ENCODE assay signal across 8 cellular contexts in genomic region chr15:56733131-56734012, GRCh38. TPM values are rescaled to one million over a fixed set of nuclear protein-coding genes. Genes with fewer than 3 reads are reported as not detected.
DNase-seq lines count a peak whose midpoint lies in the region; ATAC-seq and TF ChIP-seq lines count a peak whose summit lies in the region.

TSS of gene ZNF280D (minus strand) at chr15:56733509. CDS start at chr15:56707109, 26,400 bp downstream.

- peak within 1 kb of the TSS; percentile 79 for H2AFZ ChIP-seq in OCI-LY3 (ENCODE audit: low read depth, low read length)

- H4K20me1 ChIP-seq in OCI-LY3 (ENCODE audit: insufficient read depth, low read length) = no peaks in the 10 kb centered on the region

- DNase-seq in COLO668 (lab: John Stamatoyannopoulos, UW; ENCODE audit: unreplicated experiment) = peak; percentile 88
- DNase-seq in HUDEP-2 (lab: John Stamatoyannopoulos, UW; ENCODE audit: unreplicated experiment in 76 of 76) = peak; percentile 11 to 87 (median 74)
- DNase-seq in activated T-cell treated with anti-CD3 and anti-CD28 coated beads for 1 hour (ENCODE audit: low read depth) = peak; percentile 60
- DNase-seq in epidermal melanocyte (ENCODE audit: insufficient read length, low spot score) = peak; percentile 44
- DNase-seq in mucosa of gallbladder (ENCODE audit: low spot score) = peak; percentile 91
- DNase-seq in stimulated activated CD8-positive, alpha-beta memory T cell treated with anti-CD3 and anti-CD28 coated beads, Interleukin-4, amount 100 ng/mL, for 4 hours (ENCODE audit: low read depth in 2 of 2, low spot score in 1 of 2) = peak; percentile 42 to 57

- peak; percentile 58 for ATAC-seq in GM21367 (IDR thresholded peaks at IDR 0.05; ENCODE audit: unreplicated experiment)

- no peaks in the 10 kb centered on the region for H3K9me3 ChIP-seq in OCI-LY3 (ENCODE audit: insufficient read depth, low read length)

- H3K27ac ChIP-seq in OCI-LY3 (ENCODE audit: low read length) = peak within 1 kb of the TSS; percentile 45

- H3K27me3 ChIP-seq in OCI-LY3 (ENCODE audit: low read depth, low read length) = no peaks in the 10 kb centered on the region

- peak within 1 kb of the TSS; percentile 88 for H3K9ac ChIP-seq in OCI-LY3 (ENCODE audit: low read length)

- peaks cover 13% of the 10 kb centered on the region for H3K4me1 ChIP-seq in OCI-LY3 (ENCODE audit: low read length)

- peaks cover 32% of the 10 kb centered on the region for H3K79me2 ChIP-seq in OCI-LY3 (ENCODE audit: low read length)

- H3K4me3 ChIP-seq in OCI-LY3 (ENCODE audit: low read length) = peak within 1 kb of the TSS; percentile 78

- TF ChIP-seq CTCF in OCI-LY3 (IDR thresholded peaks at IDR 0.05; ENCODE audit: low read depth, low read length) = no peak

- H3K4me2 ChIP-seq in OCI-LY3 (ENCODE audit: low read length) = peak within 1 kb of the TSS; percentile 73

- peaks cover 8% of the 10 kb centered on the region for H3K36me3 ChIP-seq in OCI-LY3 (replicated peaks; ENCODE audit: low read depth, low read length)

RNA-seq across cellular contexts. Expression of gene ZNF280D, which starts in this region (rescaled TPM):
- total RNA-seq in mucosa of gallbladder = 44.3 TPM

Comparison
In these comparisons a context has a peak if more than half of its experiments do, and no peak if none do; other contexts are left out.
1. Peak in every context shown above with its lines: DNase-seq, ATAC-seq, H3K4me3 ChIP-seq and H3K27ac ChIP-seq.